29 cellular contexts compared by ENCODE assay signal in the genomic region with DNA sequence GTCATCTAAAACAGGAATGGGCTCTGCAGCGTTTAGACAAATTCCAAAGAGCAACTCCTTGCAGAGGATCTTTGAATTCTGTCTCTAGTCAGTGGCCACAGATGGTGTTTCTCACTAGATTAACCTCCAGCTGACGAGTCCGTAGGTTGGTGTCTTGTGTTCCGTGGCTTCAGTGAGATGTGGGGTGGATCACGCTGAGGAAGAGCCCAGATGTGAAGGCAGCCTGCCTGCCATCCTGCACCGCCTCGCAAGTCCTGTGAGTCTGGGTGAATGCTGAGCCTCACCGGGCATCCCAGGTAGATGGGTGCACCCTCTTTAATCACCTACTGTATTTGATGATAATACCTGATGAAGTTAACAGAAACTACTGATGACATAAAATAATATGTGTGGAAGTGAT.
"Had no signal": no experiment of that assay in that cellular context is flagged by ENCODE, and none has a peak within 500 bp of the region (broad histone marks: within the 10 kb centered on the region; RNA-seq: fewer than 3 reads in every experiment).

No MANE protein-coding gene starts in this region.

- FAIRE-seq: endometrium, endothelial cell of umbilical vein had no signal

- H3K36me3 Mint-ChIP-seq: activated CD4-positive, alpha-beta memory T cell treated with anti-CD3 and anti-CD28 coated beads for 36 hours; activated naive CD4-positive, alpha-beta T cell treated with anti-CD3 and anti-CD28 coated beads, Interleukin-2, amount 10 ng/mL, durations not matched to agents 7 days and 5 days; activated naive CD4-positive, alpha-beta T cell treated with anti-CD3 and anti-CD28 coated beads, Interleukin-2, amount 50 U/mL, for 72 hours; activated naive CD8-positive, alpha-beta T cell treated with anti-CD3 and anti-CD28 coated beads, Interleukin-2, amount 10 ng/mL, durations not matched to agents 7 days and 5 days; brain had no signal

- H3K9me3 ChIP-seq: ascending aorta, breast epithelium, colonic mucosa, esophagus squamous epithelium, gastroesophageal sphincter had no signal

- H3K27me3 ChIP-seq: ascending aorta, breast epithelium, cardiac muscle cell, colonic mucosa, esophagus squamous epithelium, gastroesophageal sphincter had no signal

- H3K4me3 Mint-ChIP-seq: activated CD4-positive, alpha-beta memory T cell treated with anti-CD3 and anti-CD28 coated beads for 36 hours; activated CD4-positive, alpha-beta T cell treated with anti-CD3 and anti-CD28 coated beads for 36 hours; activated CD4-positive, alpha-beta T cell treated with anti-CD3 and anti-CD28 coated beads, Interleukin-2, amount 10 ng/mL, durations not matched to agents 24 days and 14 days; activated CD8-positive, alpha-beta T cell treated with anti-CD3 and anti-CD28 coated beads, Interleukin-2, amount 10 ng/mL, durations not matched to agents 7 days and 5 days; activated naive CD4-positive, alpha-beta T cell treated with anti-CD3 and anti-CD28 coated beads, Interleukin-2, amount 10 ng/mL, durations not matched to agents 7 days and 5 days; activated naive CD8-positive, alpha-beta T cell treated with anti-CD3 and anti-CD28 coated beads, Interleukin-2, amount 10 ng/mL, durations not matched to agents 7 days and 5 days; activated T-cell treated with anti-CD3 and anti-CD28 coated beads, Interleukin-2, amount 50 U/mL, for 24 hours; activated T-cell treated with anti-CD3 and anti-CD28 coated beads, Interleukin-2, amount 50 U/mL, for 72 hours; brain had no signal

- H3K36me3 ChIP-seq: ascending aorta, breast epithelium, cardiac muscle cell, colonic mucosa, esophagus squamous epithelium, gastroesophageal sphincter had no signal

- H3K4me1 Mint-ChIP-seq: activated CD4-positive, alpha-beta T cell treated with anti-CD3 and anti-CD28 coated beads, Interleukin-2, amount 10 ng/mL, durations not matched to agents 24 days and 14 days had no signal

- H3K27ac ChIP-seq: cardiac muscle cell, colonic mucosa, epithelial cell of prostate, esophagus squamous epithelium, gastroesophageal sphincter had no signal

- DNase-seq: activated CD4-positive, alpha-beta memory T cell treated with anti-CD3 and anti-CD28 coated beads for 36 hours; activated CD4-positive, alpha-beta T cell treated with anti-CD3 and anti-CD28 coated beads for 36 hours; activated CD4-positive, alpha-beta T cell treated with anti-CD3 and anti-CD28 coated beads, Interleukin-2, amount 10 ng/mL, durations not matched to agents 24 days and 14 days; activated CD4-positive, CD25-positive, alpha-beta regulatory T cell; activated CD4-positive, CD25-positive, alpha-beta regulatory T cell treated with anti-CD3 and anti-CD28 coated beads, Interleukin-2, amount 50 U/mL, for 72 hours; activated CD8-positive, alpha-beta T cell treated with anti-CD3 and anti-CD28 coated beads, Interleukin-2, amount 10 ng/mL, durations not matched to agents 7 days and 5 days; activated gamma-delta T cell; activated naive CD4-positive, alpha-beta T cell; activated naive CD4-positive, alpha-beta T cell treated with anti-CD3 and anti-CD28 coated beads, Interleukin-2, amount 10 ng/mL, durations not matched to agents 7 days and 5 days; activated naive CD8-positive, alpha-beta T cell treated with anti-CD3 and anti-CD28 coated beads, Interleukin-2, amount 10 ng/mL, durations not matched to agents 7 days and 5 days; activated T-cell treated with anti-CD3 and anti-CD28 coated beads for 4 hours; activated T-cell treated with anti-CD3 and anti-CD28 coated beads, Interleukin-2, amount 50 U/mL, for 24 hours; activated T-cell treated with anti-CD3 and anti-CD28 coated beads, Interleukin-2, amount 50 U/mL, for 72 hours; central memory CD4-positive, alpha-beta T cell; cerebellar nuclear complex; colonic mucosa; effector CD8-positive, alpha-beta T cell; esophagus squamous epithelium; foreskin melanocyte; T-helper 2 cell had no signal

- H3K4me1 ChIP-seq: breast epithelium, colonic mucosa, esophagus squamous epithelium had no signal

- H3K4me3 ChIP-seq: ascending aorta, breast epithelium, cardiac muscle cell, colonic mucosa, esophagus squamous epithelium, gastroesophageal sphincter had no signal

- H3K27ac Mint-ChIP-seq: activated CD4-positive, alpha-beta memory T cell treated with anti-CD3 and anti-CD28 coated beads for 36 hours; activated CD4-positive, alpha-beta T cell treated with anti-CD3 and anti-CD28 coated beads for 36 hours; activated CD4-positive, alpha-beta T cell treated with anti-CD3 and anti-CD28 coated beads, Interleukin-2, amount 10 ng/mL, durations not matched to agents 24 days and 14 days; activated CD8-positive, alpha-beta T cell treated with anti-CD3 and anti-CD28 coated beads, Interleukin-2, amount 10 ng/mL, durations not matched to agents 7 days and 5 days; activated naive CD4-positive, alpha-beta T cell treated with anti-CD3 and anti-CD28 coated beads, Interleukin-2, amount 10 ng/mL, durations not matched to agents 7 days and 5 days; activated naive CD4-positive, alpha-beta T cell treated with anti-CD3 and anti-CD28 coated beads, Interleukin-2, amount 50 U/mL, for 72 hours; activated naive CD8-positive, alpha-beta T cell treated with anti-CD3 and anti-CD28 coated beads, Interleukin-2, amount 10 ng/mL, durations not matched to agents 7 days and 5 days; activated T-cell treated with anti-CD3 and anti-CD28 coated beads, Interleukin-2, amount 50 U/mL, for 24 hours; activated T-cell treated with anti-CD3 and anti-CD28 coated beads, Interleukin-2, amount 50 U/mL, for 72 hours; brain had no signal

- H3K9me3 Mint-ChIP-seq: activated CD4-positive, alpha-beta memory T cell treated with anti-CD3 and anti-CD28 coated beads for 36 hours; activated CD4-positive, alpha-beta T cell treated with anti-CD3 and anti-CD28 coated beads, Interleukin-2, amount 10 ng/mL, durations not matched to agents 24 days and 14 days; activated naive CD4-positive, alpha-beta T cell treated with anti-CD3 and anti-CD28 coated beads, Interleukin-2, amount 10 ng/mL, durations not matched to agents 7 days and 5 days; activated naive CD4-positive, alpha-beta T cell treated with anti-CD3 and anti-CD28 coated beads, Interleukin-2, amount 50 U/mL, for 72 hours; activated naive CD8-positive, alpha-beta T cell treated with anti-CD3 and anti-CD28 coated beads, Interleukin-2, amount 10 ng/mL, durations not matched to agents 7 days and 5 days; activated T-cell treated with anti-CD3 and anti-CD28 coated beads, Interleukin-2, amount 50 U/mL, for 24 hours; activated T-cell treated with anti-CD3 and anti-CD28 coated beads, Interleukin-2, amount 50 U/mL, for 72 hours had no signal

- ATAC-seq: activated CD4-positive, alpha-beta T cell treated with anti-CD3 and anti-CD28 coated beads for 36 hours; activated CD8-positive, alpha-beta T cell treated with anti-CD3 and anti-CD28 coated beads, Interleukin-2, amount 10 ng/mL, durations not matched to agents 7 days and 5 days; activated naive CD4-positive, alpha-beta T cell treated with anti-CD3 and anti-CD28 coated beads, Interleukin-2, amount 50 U/mL, for 72 hours; activated T-cell treated with anti-CD3 and anti-CD28 coated beads, Interleukin-2, amount 50 U/mL, for 72 hours; gastroesophageal sphincter had no signal
